ENCODE assay signal across 8 cellular contexts in the genomic region with DNA sequence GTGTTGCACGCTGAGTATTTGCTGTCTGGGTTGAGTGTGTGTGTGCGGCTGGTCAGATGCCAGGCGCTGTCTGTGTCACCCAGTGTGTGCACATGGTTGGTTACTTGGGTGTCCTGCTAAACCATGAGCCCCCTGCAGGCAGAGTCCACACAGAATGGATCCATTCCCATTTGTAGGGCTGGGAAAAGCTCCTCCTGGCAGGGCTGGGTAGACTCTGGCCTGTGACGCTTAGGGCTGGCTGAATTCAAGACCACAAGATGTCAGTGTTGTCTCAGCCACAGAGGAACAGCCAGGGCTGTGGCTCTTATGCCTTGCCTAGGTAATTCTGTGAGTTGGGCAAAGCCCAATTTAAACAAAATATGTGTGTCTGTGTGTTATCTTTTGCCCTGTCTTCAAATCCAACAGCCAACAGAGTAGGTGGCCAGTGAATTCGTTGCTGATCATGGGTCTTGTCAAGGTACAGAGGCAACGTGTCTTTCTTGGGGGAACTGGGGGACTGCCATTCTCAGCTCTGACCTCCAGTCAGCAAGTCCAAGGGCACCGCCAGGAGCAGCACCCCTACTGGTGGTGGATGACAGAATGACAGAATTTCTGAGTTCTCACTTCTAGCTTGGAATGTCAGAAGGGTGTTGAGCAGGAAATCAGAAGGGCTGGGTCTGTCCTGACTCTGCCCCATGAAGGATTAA.
A peak's percentile ranks its signal among the peaks of the same experiment; 100 is the strongest.
DNase-seq lines count a peak whose midpoint lies in the region; ATAC-seq, FAIRE-seq and TF ChIP-seq lines count a peak whose summit lies in the region.

No MANE protein-coding gene starts in this region.

- DNase-seq in HPDE6-E6E7 (ENCODE audit: extremely low spot score) = peak; percentile 59
- DNase-seq in NT2/D1 (ENCODE audit: low read depth, low spot score) = peak; percentile 56
- DNase-seq in foreskin fibroblast = no peak
- DNase-seq in renal cortical epithelial cell (ENCODE audit: low read depth) = peak; percentile 12
- no peak for DNase-seq in GM12891 (ENCODE audit: insufficient read length, low spot score)
- DNase-seq in activated CD4-positive, alpha-beta memory T cell treated with anti-CD3 and anti-CD28 coated beads for 36 hours = no peak

- no peaks in the 10 kb centered on the region for H3K4me1 ChIP-seq in NT2/D1 (ENCODE audit: insufficient read depth, insufficient read length)

- H3K4me1 Mint-ChIP-seq in activated CD4-positive, alpha-beta memory T cell treated with anti-CD3 and anti-CD28 coated beads for 36 hours (ENCODE audit: low read depth) = no peaks in the 10 kb centered on the region

- POLR2A ChIA-PET in activated CD4-positive, alpha-beta memory T cell treated with anti-CD3 and anti-CD28 coated beads for 36 hours (lab: Charles Lee) = no interaction called here

- H3K9me3 Mint-ChIP-seq in activated CD4-positive, alpha-beta memory T cell treated with anti-CD3 and anti-CD28 coated beads for 36 hours = no peaks in the 10 kb centered on the region

- no peaks in the 10 kb centered on the region for H3K36me3 Mint-ChIP-seq in activated CD4-positive, alpha-beta memory T cell treated with anti-CD3 and anti-CD28 coated beads for 36 hours

- H3K4me3 Mint-ChIP-seq in activated CD4-positive, alpha-beta memory T cell treated with anti-CD3 and anti-CD28 coated beads for 36 hours = no peak overlapping the region

- peaks cover 17% of the 10 kb centered on the region for H3K27me3 Mint-ChIP-seq in activated CD4-positive, alpha-beta memory T cell treated with anti-CD3 and anti-CD28 coated beads for 36 hours

- CTCF ChIA-PET in activated CD4-positive, alpha-beta memory T cell treated with anti-CD3 and anti-CD28 coated beads for 36 hours (lab: Charles Lee) = no interaction called here

- H3K27ac Mint-ChIP-seq in activated CD4-positive, alpha-beta memory T cell treated with anti-CD3 and anti-CD28 coated beads for 36 hours = no peak overlapping the region

- no peak for FAIRE-seq in GM12891 (lab: Jason Lieb, UNC)

- ATAC-seq in GM18511 (IDR thresholded peaks at IDR 0.05; ENCODE audit: unreplicated experiment) = peak; percentile 70

- H3K27me3 ChIP-seq in NT2/D1 (ENCODE audit: insufficient read depth, insufficient read length) = no peaks in the 10 kb centered on the region

- H3K4me3 ChIP-seq in NT2/D1 (ENCODE audit: insufficient read length, low read depth) = no peak overlapping the region
- H3K4me3 ChIP-seq in foreskin fibroblast (ENCODE audit: low read depth in 1 of 2, low read length in 2 of 2) = no peak overlapping the region

- H3K27ac ChIP-seq in 22Rv1 = no peak overlapping the region

- TF ChIP-seq POLR2A in GM12891 (IDR thresholded peaks at IDR 0.05; ENCODE audit: low read depth, low read length) = no peak

- intact Hi-C loops in activated CD4-positive, alpha-beta memory T cell treated with anti-CD3 and anti-CD28 coated beads for 36 hours (cut with micrococcal nuclease) = no loop called here

- no peaks in the 10 kb centered on the region for H3K36me3 ChIP-seq in NT2/D1 (ENCODE audit: insufficient read depth, insufficient read length, low read length)

- no peaks in the 10 kb centered on the region for H3K9me3 ChIP-seq in NT2/D1 (ENCODE audit: insufficient read depth, low read length)

- no peak overlapping the region for H3K9ac ChIP-seq in NT2/D1 (ENCODE audit: insufficient read length, low read depth)

- TF ChIP-seq CTCF in 22Rv1 (IDR thresholded peaks at IDR 0.05) (peak; percentile 82), foreskin fibroblast (IDR thresholded peaks at IDR 0.05; ENCODE audit: low read depth, low read length) (peak; percentile 2)

TF ChIP-seq in GM12891, 5 proteins besides CTCF, POLR2A, EP300 and RAD21:
- TF ChIP-seq POLR2AphosphoS5 (IDR thresholded peaks at IDR 0.05; ENCODE audit: low read depth, low read length) (no peak), TAF1 (IDR thresholded peaks at IDR 0.05; ENCODE audit: low read depth, low read length) (no peak), PAX5 (IDR thresholded peaks at IDR 0.05; ENCODE audit: insufficient read depth, low read length, severe bottlenecking) (no peak), SPI1 (IDR thresholded peaks at IDR 0.05; ENCODE audit: low read depth, low read length) (no peak), POU2F2 (IDR thresholded peaks at IDR 0.05; ENCODE audit: low read depth, low read length) (no peak)
TF ChIP-seq in GM12891: peak in this region for 0.

Comparison
In these comparisons a context has a peak if more than half of its experiments do, and no peak if none do; other contexts are left out.
1. DNase-seq: peak in HPDE6-E6E7 (single experiment), NT2/D1 (single experiment) and renal cortical epithelial cell (single experiment); none in foreskin fibroblast (0 of 2), GM12891 (single experiment) and activated CD4-positive, alpha-beta memory T cell treated with anti-CD3 and anti-CD28 coated beads for 36 hours (single experiment).